Comparison of ENCODE assay signal across 23 cellular contexts in genomic region chr9:132702254-132702653, GRCh38.
"Had no signal": no experiment of that assay in that cellular context is flagged by ENCODE, and none has a peak within 500 bp of the region (broad histone marks: within the 10 kb centered on the region; RNA-seq: fewer than 3 reads in every experiment).

No MANE protein-coding gene starts in this region.

- H3K4me2 ChIP-seq: SK-N-SH had no signal

- H3K27ac ChIP-seq: Peyer's patch, RWPE1, SJCRH30, WERI-Rb-1 had no signal

- DNase-seq: activated CD4-positive, alpha-beta memory T cell treated with anti-CD3 and anti-CD28 coated beads, Interleukin-2, amount 10 ng/mL, durations not matched to agents 7 days and 5 days; activated CD4-positive, alpha-beta T cell treated with anti-CD3 and anti-CD28 coated beads for 36 hours; activated CD4-positive, alpha-beta T cell treated with anti-CD3 and anti-CD28 coated beads, Interleukin-2, amount 50 U/mL, for 1 hour; activated gamma-delta T cell; activated naive CD4-positive, alpha-beta T cell treated with anti-CD3 and anti-CD28 coated beads for 36 hours; activated T-cell treated with anti-CD3 and anti-CD28 coated beads for 4 hours; activated T-cell treated with anti-CD3 and anti-CD28 coated beads, Interleukin-2, amount 50 U/mL, for 48 hours; cerebellar nuclear complex; NCI-H1048; NCI-H1417; NCI-H1930; NCI-H2107; NCI-H2171 treated with DMSO at 0.1 percent for 48 hours; NCI-H226; NCI-H526; Peyer's patch; Right ventricle myocardium superior; SJCRH30; SK-N-SH; T-helper 1 cell; WERI-Rb-1 had no signal

- H3K4me1 ChIP-seq: Peyer's patch, SJCRH30 had no signal

- H3K27me3 ChIP-seq: Peyer's patch, SJCRH30 had no signal

- H3K36me3 ChIP-seq: Peyer's patch, SJCRH30, WERI-Rb-1 had no signal

- H3K4me3 ChIP-seq: Peyer's patch, SJCRH30 had no signal

- ATAC-seq: activated CD4-positive, alpha-beta T cell treated with anti-CD3 and anti-CD28 coated beads for 36 hours; activated T-helper 17 cell treated with anti-CD3 and anti-CD28 coated beads, Interleukin-2, amount 50 U/mL, for 72 hours had no signal
